14 cellular contexts compared by ENCODE assay signal in genomic region chr6:3919130-3919628, GRCh38.
A peak's percentile ranks its signal among the peaks of the same experiment; 100 is the strongest.
DNase-seq lines count a peak whose midpoint lies in the region; ATAC-seq and TF ChIP-seq lines count a peak whose summit lies in the region.
"Had no signal": no experiment of that assay in that cellular context is flagged by ENCODE, and none has a peak within 500 bp of the region (broad histone marks: within the 10 kb centered on the region; RNA-seq: fewer than 3 reads in every experiment).

No MANE protein-coding gene starts in this region.

- H3K27me3 ChIP-seq in kidney epithelial cell (ENCODE audit: control insufficient read depth, insufficient read depth, low read length) = no peaks in the 10 kb centered on the region

- TF ChIP-seq EP300 in Ishikawa (IDR thresholded peaks at IDR 0.05; ENCODE audit: borderline replicate concordance) = peak; percentile 37; the same call in 1 of the 2 replicates

- TF ChIP-seq CTCF in AG09319 (IDR thresholded peaks at IDR 0.05; ENCODE audit: low read depth, low read length) = no peak
- no peak for TF ChIP-seq CTCF in kidney epithelial cell (IDR thresholded peaks at IDR 0.05; ENCODE audit: insufficient read depth, low read length, poor library complexity, severe bottlenecking)

- ATAC-seq in GM21576 (IDR thresholded peaks at IDR 0.05; ENCODE audit: unreplicated experiment) = no peak

- TF ChIP-seq RAD21 in Ishikawa (IDR thresholded peaks at IDR 0.05; ENCODE audit: low read depth) = no peak

- peak; percentile 80 for DNase-seq in AG09319 (ENCODE audit: extremely low read depth, low read depth)
- DNase-seq in amniotic stem cell (lab: John Stamatoyannopoulos, UW) = peak; percentile 24
- peak; percentile 61 for DNase-seq in kidney epithelial cell (ENCODE audit: low read depth)
- no peak for DNase-seq in SHP77 (lab: John Stamatoyannopoulos, UW)
- no peak for DNase-seq in T-helper 9 cell
- DNase-seq in RKO (ENCODE audit: low spot score) = no peak
- DNase-seq: caudate nucleus, H7, head of caudate nucleus, NCI-H2081 treated with DMSO at 0.1 percent for 48 hours, nephron progenitor cell had no signal

- no peak overlapping the region for H3K4me3 ChIP-seq in kidney epithelial cell (ENCODE audit: low read depth, low read length)
- H3K4me3 ChIP-seq: thoracic aorta had no signal

- H3K36me3 ChIP-seq in kidney epithelial cell (ENCODE audit: control insufficient read depth, insufficient read depth, low read length) = no peaks in the 10 kb centered on the region
- H3K36me3 ChIP-seq: thoracic aorta had no signal

TF ChIP-seq in Ishikawa, 13 proteins besides CTCF, POLR2A, EP300 and RAD21:
- TF ChIP-seq NFIC (IDR thresholded peaks at IDR 0.05) (no peak), TEAD4 (IDR thresholded peaks at IDR 0.05) (peak; percentile 55; the same call in 1 of the 2 replicates), USF1 (IDR thresholded peaks at IDR 0.05) (0 out of 2 replicates have a peak, but pooled peaks have one; percentile 6), MAX (IDR thresholded peaks at IDR 0.05) (no peak), YY1 (IDR thresholded peaks at IDR 0.05; ENCODE audit: low read depth) (no peak; the same call in 1 of the 2 replicates), ZBTB7A (IDR thresholded peaks at IDR 0.05; ENCODE audit: low read depth) (no peak), REST (IDR thresholded peaks at IDR 0.05; ENCODE audit: low read depth) (no peak), EGR1 (IDR thresholded peaks at IDR 0.05) (no peak), CEBPB (IDR thresholded peaks at IDR 0.05) (peak; percentile 63), CREB1 (IDR thresholded peaks at IDR 0.05; ENCODE audit: low read depth) (no peak), FOXM1 (IDR thresholded peaks at IDR 0.05; ENCODE audit: borderline replicate concordance, low read depth) (no peak), TAF1 (IDR thresholded peaks at IDR 0.05; ENCODE audit: low read depth) (no peak)

Comparison
In these comparisons a context has a peak if more than half of its experiments do, and no peak if none do; other contexts are left out.
1. DNase-seq: peak in AG09319 (single experiment), amniotic stem cell (single experiment) and kidney epithelial cell (single experiment); none in SHP77 (0 of 2), T-helper 9 cell (single experiment) and RKO (single experiment).